In genomic region chr7:95396136-95397032, GRCh38 we compare ENCODE assay signal across 8 cellular contexts. TPM values are rescaled to one million over a fixed set of nuclear protein-coding genes. Genes with fewer than 3 reads are reported as not detected.
A peak's percentile ranks its signal among the peaks of the same experiment; 100 is the strongest.
DNase-seq lines count a peak whose midpoint lies in the region; ATAC-seq, FAIRE-seq and TF ChIP-seq lines count a peak whose summit lies in the region.

Gene PON3, minus strand, starts transcription at chr7:95396375. Its CDS starts 25 bp downstream, at chr7:95396350.

- no peak for FAIRE-seq in keratinocyte (lab: Jason Lieb, UNC)

- H3K9me3 ChIP-seq in keratinocyte (ENCODE audit: control insufficient read depth, low read depth, low read length) (no peaks in the 10 kb centered on the region), suprapubic skin (no peaks in the 10 kb centered on the region)

- peak within 1 kb of the TSS; percentile 55 for H3K4me2 ChIP-seq in keratinocyte (ENCODE audit: control insufficient read depth, extremely low read depth, insufficient read depth, low read depth, low read length)

- TF ChIP-seq CTCF in keratinocyte (optimal IDR thresholded peaks at IDR 0.05 in 1 of 3, IDR thresholded peaks at IDR 0.05 in 1 of 3, conservative IDR thresholded peaks at IDR 0.05 in 1 of 3; ENCODE audit: extremely low read depth in 1 of 3, insufficient read depth in 2 of 3, low read length in 3 of 3) (peak; percentile 60 to 70 (median 62)), suprapubic skin (IDR thresholded peaks at IDR 0.05) (no peak)

- H3K27me3 ChIP-seq in keratinocyte (ENCODE audit: control insufficient read depth, extremely low read depth, insufficient read depth, low read length) (no peaks in the 10 kb centered on the region), suprapubic skin (no peaks in the 10 kb centered on the region)

- H3K9me3 Mint-ChIP-seq in activated naive CD8-positive, alpha-beta T cell treated with anti-CD3 and anti-CD28 coated beads, Interleukin-2, amount 50 U/mL, for 24 hours = no peaks in the 10 kb centered on the region

- no peaks in the 10 kb centered on the region for H3K79me2 ChIP-seq in keratinocyte (ENCODE audit: control insufficient read depth, insufficient read depth, low read length)

- DNase-seq in DMS53 (lab: John Stamatoyannopoulos, UW) (peak; percentile 94), keratinocyte (ENCODE audit: low read depth, low spot score) (no peak), suprapubic skin (ENCODE audit: low spot score in 2 of 2) (no peak), cerebellar nuclear complex (lab: John Stamatoyannopoulos, UW) (no peak), UCSD-AML1 (lab: John Stamatoyannopoulos, UW; ENCODE audit: unreplicated experiment) (no peak)
- peak; percentile 25 for DNase-seq in activated naive CD8-positive, alpha-beta T cell treated with anti-CD3 and anti-CD28 coated beads, Interleukin-2, amount 50 U/mL, for 24 hours
- no peak for DNase-seq in activated CD4-positive, CD25-positive, alpha-beta regulatory T cell treated with anti-CD3 and anti-CD28 coated beads, Interleukin-2, amount 50 U/mL, for 72 hours

- H3K36me3 ChIP-seq in keratinocyte (ENCODE audit: control insufficient read depth in 2 of 2, extremely low read depth in 1 of 2, insufficient read depth in 2 of 2, low read length in 2 of 2) (no peaks in the 10 kb centered on the region), suprapubic skin (no peaks in the 10 kb centered on the region)

- H3K27ac Mint-ChIP-seq in activated naive CD8-positive, alpha-beta T cell treated with anti-CD3 and anti-CD28 coated beads, Interleukin-2, amount 50 U/mL, for 24 hours = no peak within 1 kb of the TSS

- no peak for TF ChIP-seq EP300 in suprapubic skin (IDR thresholded peaks at IDR 0.05)

- H3K4me1 Mint-ChIP-seq in activated naive CD8-positive, alpha-beta T cell treated with anti-CD3 and anti-CD28 coated beads, Interleukin-2, amount 50 U/mL, for 24 hours = peaks cover 4% of the 10 kb centered on the region

- H3K27me3 Mint-ChIP-seq in activated naive CD8-positive, alpha-beta T cell treated with anti-CD3 and anti-CD28 coated beads, Interleukin-2, amount 50 U/mL, for 24 hours = peaks cover 33% of the 10 kb centered on the region

- no peak for TF ChIP-seq POLR2A in suprapubic skin (IDR thresholded peaks at IDR 0.05)

- peak within 1 kb of the TSS; percentile 62 for H3K4me3 Mint-ChIP-seq in activated naive CD8-positive, alpha-beta T cell treated with anti-CD3 and anti-CD28 coated beads, Interleukin-2, amount 50 U/mL, for 24 hours

- peak within 1 kb of the TSS; percentile 72 for H2AFZ ChIP-seq in keratinocyte (ENCODE audit: control insufficient read depth, low read length)

- peaks cover 7% of the 10 kb centered on the region for H3K4me1 ChIP-seq in keratinocyte (ENCODE audit: control insufficient read depth, extremely low read depth, insufficient read depth, low read length)
- H3K4me1 ChIP-seq in suprapubic skin = peaks cover 12% of the 10 kb centered on the region

- no peaks in the 10 kb centered on the region for H3K9me1 ChIP-seq in keratinocyte (ENCODE audit: control insufficient read depth, extremely low read depth, insufficient read depth, low read length)

- H3K4me3 ChIP-seq in keratinocyte (ENCODE audit: control insufficient read depth in 2 of 3, extremely low read depth in 1 of 3, insufficient read depth in 2 of 3, low read depth in 1 of 3, low read length in 3 of 3) (peak within 1 kb of the TSS; percentile 53 to 75 (median 53)), suprapubic skin (peak within 1 kb of the TSS; percentile 65)

- no peaks in the 10 kb centered on the region for H3K36me3 Mint-ChIP-seq in activated naive CD8-positive, alpha-beta T cell treated with anti-CD3 and anti-CD28 coated beads, Interleukin-2, amount 50 U/mL, for 24 hours (ENCODE audit: low read depth)

- H4K20me1 ChIP-seq in keratinocyte (ENCODE audit: control insufficient read depth, extremely low read depth, insufficient read depth, low read length) = no peaks in the 10 kb centered on the region

- dilution Hi-C loops in keratinocyte (cut with MboI; ENCODE audit: extremely low pct_ligation_motif_present, low sequenced_read_pairs) = no loop called here

- H3K9ac ChIP-seq in keratinocyte (ENCODE audit: control insufficient read depth, extremely low read depth, insufficient read depth, low read length) = peak within 1 kb of the TSS; percentile 67

- peak within 1 kb of the TSS; percentile 34 for H3K27ac ChIP-seq in keratinocyte (ENCODE audit: control insufficient read depth, insufficient read depth, low read length)
- no peak within 1 kb of the TSS for H3K27ac ChIP-seq in suprapubic skin

- 7% methylated on average over 45 of the region's 68 CpGs for WGBS in suprapubic skin

- ATAC-seq in HG03442 (IDR thresholded peaks at IDR 0.05; ENCODE audit: unreplicated experiment) = peak; percentile 63
- ATAC-seq in activated naive CD8-positive, alpha-beta T cell treated with anti-CD3 and anti-CD28 coated beads, Interleukin-2, amount 50 U/mL, for 24 hours = peak; percentile 84

RNA-seq across cellular contexts. Expression of gene PON3, which starts in this region (rescaled TPM):
- 0.46 to 0.85 TPM (median 0.51 TPM) in 3 replicates for polyA plus RNA-seq in keratinocyte
- polyA plus RNA-seq in keratinocyte (2011; ENCODE audit: low read depth) = not detected
- 0.42 and 0.80 TPM in 2 replicates for polyA plus RNA-seq in keratinocyte (2011; cell fraction: cytosol; rRNA removed)
- 0.84 and 1.4 TPM in 2 replicates for polyA plus RNA-seq in keratinocyte (2011; cell fraction: nucleus; rRNA removed)
- polyA plus RNA-seq in keratinocyte (2012; ENCODE audit: low replicate concordance) = 0.27 and 0.52 TPM in 2 replicates
- 0.66 to 1.0 TPM in 2 of 3 replicates, not detected in the other for polyA minus RNA-seq in keratinocyte
- not detected for polyA minus RNA-seq in keratinocyte (2011; cell fraction: cytosol; rRNA and poly(A)+ RNA removed)
- 1.3 and 1.5 TPM in 2 replicates for polyA minus RNA-seq in keratinocyte (2011; cell fraction: nucleus; rRNA and poly(A)+ RNA removed)
- total RNA-seq in suprapubic skin = 10 to 100 TPM in 3 of 4 donors, 1 to 10 TPM in 1; 2.9 to 14.5 (median 11.7) TPM

Comparison
In these comparisons a context has a peak if more than half of its experiments do, and no peak if none do; other contexts are left out.
1. DNase-seq: peak in DMS53 (single experiment) and activated naive CD8-positive, alpha-beta T cell treated with anti-CD3 and anti-CD28 coated beads, Interleukin-2, amount 50 U/mL, for 24 hours (single experiment); none in keratinocyte (single experiment), suprapubic skin (0 of 2), activated CD4-positive, CD25-positive, alpha-beta regulatory T cell treated with anti-CD3 and anti-CD28 coated beads, Interleukin-2, amount 50 U/mL, for 72 hours (single experiment), cerebellar nuclear complex (0 of 2) and UCSD-AML1 (single experiment).
2. CTCF ChIP-seq: peak in keratinocyte (3 of 3); none in suprapubic skin (0 of 2).